Comparison of ENCODE assay signal across 8 cellular contexts in genomic region chr6:24359640-24360454, GRCh38. TPM values are rescaled to one million over a fixed set of nuclear protein-coding genes. Genes with fewer than 3 reads are reported as not detected.
A peak's percentile ranks its signal among the peaks of the same experiment; 100 is the strongest.
DNase-seq lines count a peak whose midpoint lies in the region; ATAC-seq and TF ChIP-seq lines count a peak whose summit lies in the region.

No MANE protein-coding gene starts in this region.

- peak overlapping the region; percentile 88 for H3K4me2 ChIP-seq in OCI-LY3 (ENCODE audit: low read length)

- peak; percentile 80 for TF ChIP-seq CTCF in OCI-LY3 (IDR thresholded peaks at IDR 0.05; ENCODE audit: low read depth, low read length)

- no peaks in the 10 kb centered on the region for H3K9me3 ChIP-seq in HUES64 (ENCODE audit: insufficient read depth, low read depth, low read length)
- no peaks in the 10 kb centered on the region for H3K9me3 ChIP-seq in OCI-LY3 (ENCODE audit: insufficient read depth, low read length)
- H3K9me3 ChIP-seq in esophagus (ENCODE audit: control insufficient read depth in 2 of 2, insufficient read depth in 1 of 2, low read depth in 1 of 2, low read length in 1 of 2): no peaks in the 10 kb centered on the region
- H3K9me3 ChIP-seq in mucosa of rectum (ENCODE audit: control insufficient read depth in 2 of 2, low read length in 2 of 2): no peaks in the 10 kb centered on the region

- peak; percentile 88 for ATAC-seq in GM21528 (IDR thresholded peaks at IDR 0.05; ENCODE audit: low FRiP score, unreplicated experiment)

- peak overlapping the region; percentile 95 for H2AFZ ChIP-seq in OCI-LY3 (ENCODE audit: low read depth, low read length)

- H3K27ac ChIP-seq in HUES64 (ENCODE audit: low read depth, low read length) (no peak overlapping the region), OCI-LY3 (ENCODE audit: low read length) (peak overlapping the region; percentile 42), esophagus (ENCODE audit: low read depth in 2 of 2, low read length in 1 of 2) (no peak overlapping the region), mucosa of rectum (ENCODE audit: low read depth in 2 of 2, low read length in 2 of 2) (no peak overlapping the region)

- H3K4me3 ChIP-seq in HUES64 (ENCODE audit: low read length) (peak overlapping the region; percentile 61), OCI-LY3 (ENCODE audit: low read length) (peak overlapping the region; percentile 90), esophagus (ENCODE audit: low read depth in 1 of 2, low read length in 2 of 2) (peak overlapping the region; percentile 46 to 53), mucosa of rectum (ENCODE audit: low read length in 2 of 2) (peak overlapping the region; percentile 64 to 81)

- no peaks in the 10 kb centered on the region for H4K20me1 ChIP-seq in OCI-LY3 (ENCODE audit: insufficient read depth, low read length)

- DNase-seq in D341Med (ENCODE audit: low spot score) (peak; percentile 80), activated T-cell treated with anti-CD3 and anti-CD28 coated beads for 4 hours (peak; percentile 67)
- peak; percentile 77 for DNase-seq in stimulated activated CD8-positive, alpha-beta memory T cell treated with anti-CD3 and anti-CD28 coated beads, Interleukin-4, amount 100 ng/mL, for 24 hours (ENCODE audit: low read depth)

- no peaks in the 10 kb centered on the region for H3K79me2 ChIP-seq in OCI-LY3 (ENCODE audit: low read length)

- H3K27me3 ChIP-seq in HUES64 (ENCODE audit: insufficient read depth, low read length): peaks cover 47% of the 10 kb centered on the region
- H3K27me3 ChIP-seq in OCI-LY3 (ENCODE audit: low read depth, low read length): no peaks in the 10 kb centered on the region
- H3K27me3 ChIP-seq in esophagus (ENCODE audit: control insufficient read depth in 1 of 2, insufficient read depth in 2 of 2, low read length in 2 of 2): no peaks in the 10 kb centered on the region
- no peaks in the 10 kb centered on the region for H3K27me3 ChIP-seq in mucosa of rectum (ENCODE audit: control insufficient read depth in 2 of 2, insufficient read depth in 2 of 2, low read length in 2 of 2)

- WGBS in HUES64: 8% methylated on average over 55 of the region's 55 CpGs
- 6% methylated on average over 45 to 55 of the region's 55 CpGs for WGBS in esophagus, 2 donors

- H3K4me1 ChIP-seq in HUES64 (ENCODE audit: insufficient read depth, low read length) (0 out of 2 replicates have a peak, but pooled peaks cover 9% of the 10 kb centered on the region), OCI-LY3 (ENCODE audit: low read length) (peaks cover 7% of the 10 kb centered on the region), esophagus (ENCODE audit: control insufficient read depth in 2 of 2, insufficient read depth in 2 of 2, low read length in 1 of 2) (peaks cover 4 to 7% of the 10 kb centered on the region in 2 donors), mucosa of rectum (ENCODE audit: control insufficient read depth in 2 of 2, insufficient read depth in 2 of 2, low read length in 2 of 2) (peaks cover 14 to 15% of the 10 kb centered on the region in 2 donors)

- peak overlapping the region; percentile 64 for H3K9ac ChIP-seq in HUES64 (ENCODE audit: low read depth, low read length)
- H3K9ac ChIP-seq in OCI-LY3 (ENCODE audit: low read length): peak overlapping the region; percentile 72
- peak overlapping the region; percentile 39 to 70 for H3K9ac ChIP-seq in mucosa of rectum (ENCODE audit: low read depth in 1 of 2, low read length in 2 of 2)

- H3K36me3 ChIP-seq in HUES64 (ENCODE audit: insufficient read depth, low read length) (no peaks in the 10 kb centered on the region), OCI-LY3 (replicated peaks; ENCODE audit: low read depth, low read length) (no peaks in the 10 kb centered on the region), esophagus (ENCODE audit: control insufficient read depth in 2 of 2, insufficient read depth in 2 of 2, low read length in 1 of 2) (no peaks in the 10 kb centered on the region), mucosa of rectum (ENCODE audit: control insufficient read depth in 2 of 2, insufficient read depth in 2 of 2, low read length in 2 of 2) (no peaks in the 10 kb centered on the region)

RNA-seq across cellular contexts. Expression of gene DCDC2, which starts 2.0 kb away (rescaled TPM):
- 0.30 TPM for polyA plus RNA-seq in HUES64 (2013, experiment 1 of 2)
- polyA plus RNA-seq in HUES64 (2013, experiment 2 of 2): 0.25 TPM
- under 1 TPM; under 0.01 to 0.02 TPM for polyA plus RNA-seq in esophagus

RNA-seq across cellular contexts. Expression of gene MRS2, which starts 42.9 kb away (rescaled TPM):
- polyA plus RNA-seq in HUES64 (2013, experiment 1 of 2): 48.5 TPM
- polyA plus RNA-seq in HUES64 (2013, experiment 2 of 2): 48.2 TPM
- polyA plus RNA-seq in esophagus: 10 to 100 TPM in 1 of 2 donors, 1 to 10 TPM in 1; 9.4 to 10.8 TPM
